Comparison of ENCODE assay signal across 1 cellular context in genomic region chr20:517221-517620, GRCh38.
TF ChIP-seq lines count a peak whose summit lies in the region.

No MANE protein-coding gene starts in this region.

TF ChIP-seq in WTC11, 78 proteins besides CTCF, POLR2A, EP300 and RAD21 (continued from another document):
- no peak for TF ChIP-seq ZSCAN18 (CRISPR knock-in tag; IDR thresholded peaks at IDR 0.05)
- no peak for TF ChIP-seq HMGXB4 (CRISPR knock-in tag; IDR thresholded peaks at IDR 0.05)
- no peak for TF ChIP-seq PREB (CRISPR knock-in tag; IDR thresholded peaks at IDR 0.05; ENCODE audit: borderline replicate concordance)
- no peak for TF ChIP-seq ATF2 (CRISPR knock-in tag; IDR thresholded peaks at IDR 0.05; ENCODE audit: borderline replicate concordance, low read depth)
